ENCODE assay signal across 26 cellular contexts in genomic region chr2:240741091-240741490, GRCh38. TPM values are rescaled to one million over a fixed set of nuclear protein-coding genes. Genes with fewer than 3 reads are reported as not detected.
"Had no signal": no experiment of that assay in that cellular context is flagged by ENCODE, and none has a peak within 500 bp of the region (broad histone marks: within the 10 kb centered on the region; RNA-seq: fewer than 3 reads in every experiment).

No MANE protein-coding gene starts in this region.

- ATAC-seq: HepG2, Right ventricle myocardium inferior, SK-N-SH treated with all-trans-retinoic acid at 6 μM for 48 hours had no signal

- DNase-seq: IMR-90, Karpas-422, KG1, MM.1S, NCI-H1092 treated with DMSO at 0.1 percent for 48 hours, NCI-H1436, NCI-H187, NCI-H2029, NCI-H2081 treated with DMSO at 0.1 percent for 48 hours, NCI-H2171, NCI-H226, NCI-H446, NCI-H510A, NCI-H524 treated with DMSO at 0.1 percent for 48 hours, NCI-H69, NCI-H774, OCI-M1, PC-9, Peyer's patch, SHP77 treated with DMSO at 0.1 percent for 48 hours, SJCRH30 had no signal

- H3K36me3 ChIP-seq: Peyer's patch, SJCRH30 had no signal

- H3K4me3 ChIP-seq: PC-9, Peyer's patch, SJCRH30 had no signal

- H3K4me2 ChIP-seq: PC-9 had no signal

- H2AFZ ChIP-seq: PC-9 had no signal

- H3K27me3 ChIP-seq: Peyer's patch, SJCRH30 had no signal

- H3K9me3 ChIP-seq: Peyer's patch, SJCRH30 had no signal

- FAIRE-seq: HepG2 had no signal

- H3K4me1 ChIP-seq: Peyer's patch, SJCRH30 had no signal

- H3K27ac ChIP-seq: PC-9, Peyer's patch, SJCRH30 had no signal

RNA-seq across cellular contexts. Expression of gene AQP12A, which starts 49.4 kb away (rescaled TPM):
- total RNA-seq: HepG2, HT1080, IMR-90, PC-9, Right ventricle myocardium inferior, RPMI7951, SJCRH30 had no signal
- polyA plus RNA-seq: HepG2, IMR-90 had no signal

RNA-seq across cellular contexts. Expression of gene AQP12B, which starts 58.4 kb away (rescaled TPM):
- total RNA-seq: HepG2, HT1080, IMR-90, PC-9, Right ventricle myocardium inferior, RPMI7951, SJCRH30 had no signal
- polyA plus RNA-seq: HepG2, IMR-90 had no signal
